In the genomic region with DNA sequence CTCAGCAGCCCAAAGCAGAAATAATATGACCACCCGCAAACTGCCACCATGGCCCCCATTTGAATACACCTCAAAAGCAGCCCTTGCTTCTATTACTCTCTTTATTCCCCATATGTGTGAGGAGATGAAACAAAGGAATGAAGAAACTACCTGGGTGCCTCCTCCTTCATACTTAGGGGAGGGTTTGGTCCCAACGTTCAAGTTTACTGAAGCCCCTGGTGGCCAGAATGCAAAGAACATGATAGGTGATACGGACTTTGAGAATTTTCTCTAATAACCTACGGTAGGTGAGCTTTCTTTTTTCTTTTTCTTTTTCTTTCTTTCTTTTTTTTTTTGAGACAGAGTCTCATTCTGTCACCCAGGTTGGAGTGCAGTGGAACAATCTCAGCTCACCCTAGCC, we compare ENCODE assay signal across 15 cellular contexts.
A peak's percentile ranks its signal among the peaks of the same experiment; 100 is the strongest.
DNase-seq lines count a peak whose midpoint lies in the region; ATAC-seq, FAIRE-seq and TF ChIP-seq lines count a peak whose summit lies in the region.
"Had no signal": no experiment of that assay in that cellular context is flagged by ENCODE, and none has a peak within 500 bp of the region (broad histone marks: within the 10 kb centered on the region; RNA-seq: fewer than 3 reads in every experiment).

No MANE protein-coding gene starts in this region.

- H3K9me3 ChIP-seq in A549: peaks cover 14% of the 10 kb centered on the region
- no peaks in the 10 kb centered on the region for H3K9me3 ChIP-seq in Panc1 (ENCODE audit: control insufficient read depth, insufficient read depth, low read depth, low read length)
- H3K9me3 ChIP-seq in hepatocyte (ENCODE audit: low read depth): peaks cover 4% of the 10 kb centered on the region
- H3K9me3 ChIP-seq: transverse colon had no signal

- H3K27ac ChIP-seq in A549: no peak overlapping the region
- H3K27ac ChIP-seq in Panc1 (ENCODE audit: low read length): no peak overlapping the region
- no peak overlapping the region for H3K27ac ChIP-seq in hepatocyte
- H3K27ac ChIP-seq: epithelial cell of prostate, transverse colon had no signal

- in situ Hi-C loops in Panc1 (cut with HindIII; ENCODE audit: low pct_unique_long_range_greater_than_20kb, low sequenced_read_pairs): no loop called here

- intact Hi-C loops in Panc1 (cut with micrococcal nuclease; ENCODE audit: unreplicated experiment): no loop called here

- no peak overlapping the region for H2AFZ ChIP-seq in hepatocyte

- H3K36me3 ChIP-seq in GM06990 (ENCODE audit: control insufficient read depth, insufficient read depth, low read length) (no peaks in the 10 kb centered on the region), Panc1 (ENCODE audit: control insufficient read depth, insufficient read depth, low read length) (no peaks in the 10 kb centered on the region), hepatocyte (replicated peaks; ENCODE audit: insufficient read depth, low read depth) (no peaks in the 10 kb centered on the region)
- H3K36me3 ChIP-seq: transverse colon had no signal

- no peaks in the 10 kb centered on the region; the same call in 1 of the 2 replicates for H3K27me3 ChIP-seq in GM06990 (replicated peaks; ENCODE audit: control insufficient read depth, insufficient read depth, low read length)
- peaks cover 4% of the 10 kb centered on the region for H3K27me3 ChIP-seq in Panc1 (ENCODE audit: control insufficient read depth, insufficient read depth, low read length)
- H3K27me3 ChIP-seq in hepatocyte: no peaks in the 10 kb centered on the region
- H3K27me3 ChIP-seq: transverse colon had no signal

- peak in 1 of 2 experiments; percentile 18; a peak in 1 of 5 replicates for TF ChIP-seq RAD21 in A549 (conservative IDR thresholded peaks at IDR 0.05 in 1 of 2, IDR thresholded peaks at IDR 0.05 in 1 of 2)

- no TSS peak for BruUV-seq in Panc1 (replicated peaks; lab: Mats Ljungman, UMichigan)

- FAIRE-seq in A549 (lab: Jason Lieb, UNC): no peak
- FAIRE-seq: islet of Langerhans, TTC549 had no signal

- H3K4me1 ChIP-seq in A549 (no peaks in the 10 kb centered on the region), Panc1 (ENCODE audit: control insufficient read depth, insufficient read depth, low read length) (no peaks in the 10 kb centered on the region), hepatocyte (ENCODE audit: insufficient read depth) (no peaks in the 10 kb centered on the region)
- H3K4me1 ChIP-seq: transverse colon had no signal

- DNase-seq in A549 (ENCODE audit: low read depth in 1 of 2, low spot score in 1 of 2): peak; percentile 21 to 30
- DNase-seq in GM06990 (ENCODE audit: extremely low read depth, insufficient read length): no peak
- no peak for DNase-seq in Panc1 (ENCODE audit: low read depth, low spot score)
- peak; percentile 6 for DNase-seq in hepatocyte (ENCODE audit: low spot score)
- no peak for DNase-seq in MV-4-11 (lab: John Stamatoyannopoulos, UW)
- DNase-seq: activated T-cell treated with anti-CD3 and anti-CD28 coated beads, Interleukin-2, amount 50 U/mL, for 24 hours; NCI-H1417; transverse colon had no signal

- H3K4me3 ChIP-seq in A549 (no peak overlapping the region), GM06990 (replicated peaks; ENCODE audit: low read depth, low read length) (no peak overlapping the region), Panc1 (ENCODE audit: low read depth in 2 of 2, low read length in 2 of 2) (no peak overlapping the region), hepatocyte (no peak overlapping the region)
- H3K4me3 ChIP-seq: transverse colon had no signal

- no peaks in the 10 kb centered on the region for H3K9me2 ChIP-seq in hepatocyte (replicated peaks; ENCODE audit: insufficient read depth)

- H4K20me1 ChIP-seq in hepatocyte (ENCODE audit: insufficient read depth, poor library complexity, severe bottlenecking): no peaks in the 10 kb centered on the region

- POLR2A ChIA-PET in A549 (lab: Yijun Ruan, JAX) (interaction anchor here (0.6 kb wide), 1 partner anchor 319 kb away, joined by 3 read pairs; no protein-coding TSS in a partner anchor), Panc1 (lab: Charles Lee) (no interaction called here)

- no peak overlapping the region for H3K4me2 ChIP-seq in A549
- no peak overlapping the region for H3K4me2 ChIP-seq in hepatocyte

- TF ChIP-seq CTCF in A549 (IDR thresholded peaks at IDR 0.05) (peak; percentile 27; the same call in 2 of the 3 replicates), GM06990 (IDR thresholded peaks at IDR 0.05; ENCODE audit: insufficient read depth, low read length, poor library complexity, severe bottlenecking) (peak; percentile 35), Panc1 (IDR thresholded peaks at IDR 0.05) (peak; percentile 26), hepatocyte (IDR thresholded peaks at IDR 0.05; ENCODE audit: poor library complexity) (peak; percentile 5)

- CTCF ChIA-PET in A549 (lab: Yijun Ruan, JAX): interaction anchor here (0.9 to 1.6 kb wide), 4 partner anchors 10 to 454 kb away, joined by 3 to 4 read pairs (median 3); no protein-coding TSS in a partner anchor
- CTCF ChIA-PET in Panc1 (lab: Charles Lee): no interaction called here

- H3K79me2 ChIP-seq in hepatocyte: no peaks in the 10 kb centered on the region

- WGBS in A549 (ENCODE audit: missing lambda C conversion rate): 34% methylated on average over 4 of the region's 4 CpGs
- WGBS in hepatocyte (ENCODE audit: low lambda C conversion rate, missing lambda C conversion rate): 59% methylated on average over 4 of the region's 4 CpGs

- ATAC-seq in A549: peak in 1 of 2 experiments; percentile 87; a peak in 3 of 6 replicates
- ATAC-seq in Panc1: no peak
- ATAC-seq in HG03097 (IDR thresholded peaks at IDR 0.05; ENCODE audit: low FRiP score, unreplicated experiment): no peak
- ATAC-seq in HG03025 (IDR thresholded peaks at IDR 0.05; ENCODE audit: low FRiP score, unreplicated experiment): no peak
- no peak for ATAC-seq in GM21528 (IDR thresholded peaks at IDR 0.05; ENCODE audit: low FRiP score, unreplicated experiment)
- ATAC-seq: CD8-positive, alpha-beta T cell had no signal

- TF ChIP-seq EP300 in A549 (IDR thresholded peaks at IDR 0.05): no peak

- TF ChIP-seq POLR2A in A549 (IDR thresholded peaks at IDR 0.05; ENCODE audit: low read length): no peak

TF ChIP-seq in A549, 52 proteins besides CTCF, POLR2A, EP300 and RAD21:
- TF ChIP-seq ZSCAN20 (CRISPR knock-in tag; IDR thresholded peaks at IDR 0.05): no peak
- TF ChIP-seq SREBF2 (IDR thresholded peaks at IDR 0.05): no peak
- no peak for TF ChIP-seq JUNB (IDR thresholded peaks at IDR 0.05)
- TF ChIP-seq KDM5A (IDR thresholded peaks at IDR 0.05): no peak
- no peak for TF ChIP-seq HDAC2 (IDR thresholded peaks at IDR 0.05)
- TF ChIP-seq KDM1A (IDR thresholded peaks at IDR 0.05; ENCODE audit: low read depth): no peak
- TF ChIP-seq, protein P1, sequence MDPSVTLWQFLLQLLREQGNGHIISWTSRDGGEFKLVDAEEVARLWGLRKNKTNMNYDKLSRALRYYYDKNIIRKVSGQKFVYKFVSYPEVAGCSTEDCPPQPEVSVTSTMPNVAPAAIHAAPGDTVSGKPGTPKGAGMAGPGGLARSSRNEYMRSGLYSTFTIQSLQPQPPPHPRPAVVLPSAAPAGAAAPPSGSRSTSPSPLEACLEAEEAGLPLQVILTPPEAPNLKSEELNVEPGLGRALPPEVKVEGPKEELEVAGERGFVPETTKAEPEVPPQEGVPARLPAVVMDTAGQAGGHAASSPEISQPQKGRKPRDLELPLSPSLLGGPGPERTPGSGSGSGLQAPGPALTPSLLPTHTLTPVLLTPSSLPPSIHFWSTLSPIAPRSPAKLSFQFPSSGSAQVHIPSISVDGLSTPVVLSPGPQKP (IDR thresholded peaks at IDR 0.05; ENCODE audit: low read depth, low read length): no peak
- TF ChIP-seq ZC3H11A (IDR thresholded peaks at IDR 0.05): no peak
- no peak for TF ChIP-seq FOSL2 (IDR thresholded peaks at IDR 0.05)
- no peak for TF ChIP-seq FOSL2 (CRISPR knock-in tag; IDR thresholded peaks at IDR 0.05)
- no peak for TF ChIP-seq PHF8 (IDR thresholded peaks at IDR 0.05; ENCODE audit: borderline replicate concordance, low read depth)

Comparison
In these comparisons a context has a peak if more than half of its experiments do, and no peak if none do; other contexts are left out.
1. DNase-seq: peak in A549 (2 of 2) and hepatocyte (single experiment); none in GM06990 (single experiment), Panc1 (single experiment) and MV-4-11 (single experiment).
2. Peak in every context shown above with its lines, with median percentiles within 50 percentile points of each other: CTCF ChIP-seq.